15 cellular contexts compared by ENCODE assay signal in genomic region chr3:112579697-112580096, GRCh38. TPM values are rescaled to one million over a fixed set of nuclear protein-coding genes. Genes with fewer than 3 reads are reported as not detected.
DNase-seq lines count a peak whose midpoint lies in the region; ATAC-seq, FAIRE-seq and TF ChIP-seq lines count a peak whose summit lies in the region.
"Had no signal": no experiment of that assay in that cellular context is flagged by ENCODE, and none has a peak within 500 bp of the region (broad histone marks: within the 10 kb centered on the region; RNA-seq: fewer than 3 reads in every experiment).

No MANE protein-coding gene starts in this region.

- H2BK120ac ChIP-seq in IMR-90 (ENCODE audit: low read depth, low read length) (no peak overlapping the region), trophoblast cell (ENCODE audit: insufficient read depth, low read length, poor library complexity) (no peak overlapping the region)

- H3K36me3 ChIP-seq in IMR-90 (ENCODE audit: control insufficient read depth, insufficient read depth, low read length) (peaks cover 10% of the 10 kb centered on the region), endothelial cell of umbilical vein (ENCODE audit: control insufficient read depth in 2 of 2, extremely low read depth in 1 of 2, insufficient read depth in 2 of 2, low read length in 2 of 2) (peaks cover 0 to 2% of the 10 kb centered on the region in 2 experiments), trophoblast cell (ENCODE audit: control insufficient read depth in 1 of 2, insufficient read depth in 2 of 2, low read length in 2 of 2) (peaks cover 2 to 3% of the 10 kb centered on the region in 2 experiments)
- H3K36me3 ChIP-seq: colonic mucosa had no signal

- H4K20me1 ChIP-seq in IMR-90 (ENCODE audit: insufficient read depth, low read length) (no peaks in the 10 kb centered on the region), endothelial cell of umbilical vein (replicated peaks; ENCODE audit: control insufficient read depth, extremely low read depth, insufficient read depth, low read length) (no peaks in the 10 kb centered on the region)

- dilution Hi-C loops in IMR-90 (cut with HindIII; ENCODE audit: low sequenced_read_pairs, unreplicated experiment) (loop anchor here (25.0 kb wide), 1 partner anchor 408 kb away; the partner anchor contains the start of genes CD200R1 and GTPBP8), endothelial cell of umbilical vein (cut with MboI; ENCODE audit: extremely low pct_ligation_motif_present, low sequenced_read_pairs) (no loop called here)

- H3K27ac Mint-ChIP-seq in activated CD8-positive, alpha-beta memory T cell treated with anti-CD3 and anti-CD28 coated beads, Interleukin-2, amount 10 ng/mL, durations not matched to agents 7 days and 5 days = no peak overlapping the region
- H3K27ac Mint-ChIP-seq: natural killer cell; T-helper 2 cell treated with Interferon-gamma antibody and Interleukin-4, amounts not matched to agents 5 μg/mL and 100 μg/mL, for 36 hours had no signal

- no peak overlapping the region for H2BK20ac ChIP-seq in IMR-90 (ENCODE audit: low read depth, low read length)

- peaks cover 12% of the 10 kb centered on the region for H3K4me1 Mint-ChIP-seq in activated CD8-positive, alpha-beta memory T cell treated with anti-CD3 and anti-CD28 coated beads, Interleukin-2, amount 10 ng/mL, durations not matched to agents 7 days and 5 days
- H3K4me1 Mint-ChIP-seq: natural killer cell had no signal

- TF ChIP-seq CTCF in IMR-90 (conservative IDR thresholded peaks at IDR 0.05; ENCODE audit: low read depth, low read length) (no peak), endothelial cell of umbilical vein (IDR thresholded peaks at IDR 0.05; ENCODE audit: extremely low read depth in 1 of 2, insufficient read depth in 1 of 2, low read depth in 1 of 2, low read length in 2 of 2) (no peak)

- H3K9me3 Mint-ChIP-seq in activated CD8-positive, alpha-beta memory T cell treated with anti-CD3 and anti-CD28 coated beads, Interleukin-2, amount 10 ng/mL, durations not matched to agents 7 days and 5 days (ENCODE audit: low read depth) = no peaks in the 10 kb centered on the region
- H3K9me3 Mint-ChIP-seq: natural killer cell; T-helper 2 cell treated with Interferon-gamma antibody and Interleukin-4, amounts not matched to agents 5 μg/mL and 100 μg/mL, for 36 hours had no signal

- no peaks in the 10 kb centered on the region for H3K27me3 Mint-ChIP-seq in activated CD8-positive, alpha-beta memory T cell treated with anti-CD3 and anti-CD28 coated beads, Interleukin-2, amount 10 ng/mL, durations not matched to agents 7 days and 5 days

- no peak overlapping the region for H4K8ac ChIP-seq in IMR-90 (ENCODE audit: low read depth in 2 of 2, low read length in 2 of 2)
- no peak overlapping the region for H4K8ac ChIP-seq in trophoblast cell (ENCODE audit: low read depth, low read length)

- no peak for TF ChIP-seq RAD21 in IMR-90 (IDR thresholded peaks at IDR 0.05; ENCODE audit: low read length)

- BruUV-seq in IMR-90 (replicated peaks; lab: Mats Ljungman, UMichigan) (no TSS peak), endothelial cell of umbilical vein (replicated peaks; lab: Mats Ljungman, UMichigan) (no TSS peak)

- no peak overlapping the region for H3K9ac ChIP-seq in IMR-90 (ENCODE audit: low read depth, low read length)
- H3K9ac ChIP-seq in endothelial cell of umbilical vein (replicated peaks; ENCODE audit: extremely low read depth, insufficient read depth, low read length) = no peak overlapping the region
- no peak overlapping the region for H3K9ac ChIP-seq in trophoblast cell (ENCODE audit: low read length)

- no peak overlapping the region for H4K5ac ChIP-seq in IMR-90 (ENCODE audit: low read depth, low read length)

- H2AK5ac ChIP-seq in IMR-90 (ENCODE audit: low read depth, low read length) (no peak overlapping the region), trophoblast cell (ENCODE audit: low read length) (no peak overlapping the region)

- H3K27ac ChIP-seq in IMR-90 (ENCODE audit: insufficient read depth, low read length) (no peak overlapping the region), endothelial cell of umbilical vein (ENCODE audit: insufficient read depth, low read depth, low read length) (peak overlapping the region; percentile 5), trophoblast cell (ENCODE audit: low read depth, low read length) (no peak overlapping the region)
- H3K27ac ChIP-seq: colonic mucosa had no signal

- H2AFZ ChIP-seq in IMR-90 (replicated peaks; ENCODE audit: low read length, poor library complexity) (no peak overlapping the region), endothelial cell of umbilical vein (ENCODE audit: low read depth, low read length) (no peak overlapping the region), trophoblast cell (ENCODE audit: insufficient read depth, low read length, poor library complexity) (no peak overlapping the region)

- no peak overlapping the region for H2BK5ac ChIP-seq in IMR-90 (ENCODE audit: low read depth, low read length, poor library complexity, severe bottlenecking)
- no peak overlapping the region for H2BK5ac ChIP-seq in trophoblast cell (ENCODE audit: low read depth, low read length, poor library complexity)

- peak; percentile 4 for FAIRE-seq in endothelial cell of umbilical vein (lab: Jason Lieb, UNC)
- FAIRE-seq: urothelium cell line had no signal

- H2BK15ac ChIP-seq in IMR-90 (ENCODE audit: low read depth, low read length) = no peak overlapping the region

- H2AK9ac ChIP-seq in IMR-90 (replicated peaks; ENCODE audit: low read depth, low read length, poor library complexity) = no peak overlapping the region

- H3K4me3 Mint-ChIP-seq in activated CD8-positive, alpha-beta memory T cell treated with anti-CD3 and anti-CD28 coated beads, Interleukin-2, amount 10 ng/mL, durations not matched to agents 7 days and 5 days = no peak overlapping the region
- H3K4me3 Mint-ChIP-seq: natural killer cell; T-helper 2 cell treated with Interferon-gamma antibody and Interleukin-4, amounts not matched to agents 5 μg/mL and 100 μg/mL, for 36 hours had no signal

- DNase-seq in AG08395 (ENCODE audit: low spot score) (peak; percentile 40), IMR-90 (peak; percentile 20), endothelial cell of umbilical vein (ENCODE audit: low read depth, low spot score) (peak; percentile 24), trophoblast cell (peak; percentile 19 to 56), HuH-7.5 (ENCODE audit: low spot score) (no peak), DMS79 treated with DMSO at 0.1 percent for 48 hours (lab: John Stamatoyannopoulos, UW) (no peak)
- no peak for DNase-seq in activated CD8-positive, alpha-beta memory T cell treated with anti-CD3 and anti-CD28 coated beads, Interleukin-2, amount 10 ng/mL, durations not matched to agents 7 days and 5 days
- DNase-seq: colonic mucosa; natural killer cell; NCI-H1092 treated with DMSO at 0.1 percent for 48 hours; NCI-H524 treated with DMSO at 0.1 percent for 48 hours; stimulated activated naive CD8-positive, alpha-beta T cell treated with anti-CD3 and anti-CD28 coated beads, Interleukin-15, Interleukin-2, amounts not matched to agents 100 U/mL and 50 U/mL, for 24 hours had no signal

- H3K4me2 ChIP-seq in IMR-90 (ENCODE audit: low read depth, low read length) (no peak overlapping the region), endothelial cell of umbilical vein (ENCODE audit: insufficient read depth, low read length) (no peak overlapping the region), trophoblast cell (ENCODE audit: low read length) (no peak overlapping the region)

- no peak for ATAC-seq in IMR-90 (ENCODE audit: low read depth)
- ATAC-seq in activated CD8-positive, alpha-beta memory T cell treated with anti-CD3 and anti-CD28 coated beads, Interleukin-2, amount 10 ng/mL, durations not matched to agents 7 days and 5 days = no peak
- no peak for ATAC-seq in HG02870 (IDR thresholded peaks at IDR 0.05; ENCODE audit: unreplicated experiment)
- ATAC-seq: natural killer cell; stimulated activated naive CD8-positive, alpha-beta T cell treated with anti-CD3 and anti-CD28 coated beads, Interleukin-15, Interleukin-2, amounts not matched to agents 100 U/mL and 50 U/mL, for 24 hours had no signal

- H3K4me3 ChIP-seq in IMR-90 (ENCODE audit: insufficient read depth, low read depth, low read length) (no peak overlapping the region), endothelial cell of umbilical vein (replicated peaks in 1 of 3; ENCODE audit: insufficient read depth in 1 of 3, low read depth in 1 of 3, low read length in 3 of 3) (no peak overlapping the region), trophoblast cell (ENCODE audit: low read depth, low read length) (no peak overlapping the region)
- H3K4me3 ChIP-seq: colonic mucosa had no signal

- H3K27me3 ChIP-seq in IMR-90 (ENCODE audit: control insufficient read depth, insufficient read depth, low read length) (no peaks in the 10 kb centered on the region), endothelial cell of umbilical vein (ENCODE audit: control insufficient read depth in 2 of 2, insufficient read depth in 2 of 2, low read length in 2 of 2) (no peaks in the 10 kb centered on the region), trophoblast cell (ENCODE audit: insufficient read depth, low read length) (no peaks in the 10 kb centered on the region)
- H3K27me3 ChIP-seq: colonic mucosa had no signal

- in situ Hi-C loops in IMR-90 (cut with MboI; ENCODE audit: low sequenced_read_pairs) = loop anchor here (5.0 to 10.0 kb wide), 3 partner anchors 63 to 405 kb away; partner anchors contain the start of gene CCDC80

- H3K14ac ChIP-seq in IMR-90 (replicated peaks; ENCODE audit: low read depth, low read length) = no peak overlapping the region
- H3K14ac ChIP-seq in trophoblast cell (ENCODE audit: low read length) = no peak overlapping the region

- H3K36me3 Mint-ChIP-seq in activated CD8-positive, alpha-beta memory T cell treated with anti-CD3 and anti-CD28 coated beads, Interleukin-2, amount 10 ng/mL, durations not matched to agents 7 days and 5 days = peaks cover 16% of the 10 kb centered on the region
- H3K36me3 Mint-ChIP-seq: natural killer cell had no signal

- H3K18ac ChIP-seq in IMR-90 (ENCODE audit: low read depth, low read length) (no peak overlapping the region), trophoblast cell (ENCODE audit: low read length) (no peak overlapping the region)

- H3K23ac ChIP-seq in IMR-90 (ENCODE audit: low read depth, low read length) = no peak overlapping the region
- H3K23ac ChIP-seq in trophoblast cell (ENCODE audit: low read length) = no peak overlapping the region

- TF ChIP-seq POLR2A in IMR-90 (IDR thresholded peaks at IDR 0.05; ENCODE audit: low read depth, low read length) (no peak), endothelial cell of umbilical vein (IDR thresholded peaks at IDR 0.05; ENCODE audit: low read depth, low read length) (no peak)

- no peak overlapping the region for H4K12ac ChIP-seq in trophoblast cell (ENCODE audit: low read depth, low read length)

- intact Hi-C loops in IMR-90 (cut with micrococcal nuclease) (loop anchor here (5.0 to 10.0 kb wide), 2 partner anchors 155 to 708 kb away; no protein-coding TSS in a partner anchor), endothelial cell of umbilical vein (cut with micrococcal nuclease) (loop anchor here (10.0 kb wide), 1 partner anchor 705 kb away; no protein-coding TSS in a partner anchor)

- H3K79me2 ChIP-seq in endothelial cell of umbilical vein (ENCODE audit: control insufficient read depth, insufficient read depth, low read length) (no peaks in the 10 kb centered on the region), trophoblast cell (ENCODE audit: control insufficient read depth, insufficient read depth, low read length, poor library complexity) (no peaks in the 10 kb centered on the region)

- no peak overlapping the region for H3K56ac ChIP-seq in IMR-90 (ENCODE audit: extremely low read depth, insufficient read depth, low read length)

- POLR2A ChIA-PET in IMR-90 (lab: Charles Lee; ENCODE audit: unreplicated experiment) (no interaction called here), endothelial cell of umbilical vein (lab: Charles Lee) (interaction anchor here (1.0 kb wide), 1 partner anchor 62 kb away, joined by 5 read pairs; no protein-coding TSS in a partner anchor)

- H4K91ac ChIP-seq in IMR-90 (ENCODE audit: insufficient read depth, low read depth, low read length) = no peak overlapping the region
- no peak overlapping the region for H4K91ac ChIP-seq in trophoblast cell (ENCODE audit: low read depth, low read length)

- H3K9me3 ChIP-seq in IMR-90 (ENCODE audit: control insufficient read depth, insufficient read depth, low read length) = no peaks in the 10 kb centered on the region
- H3K9me3 ChIP-seq in endothelial cell of umbilical vein (replicated peaks; ENCODE audit: control insufficient read depth, insufficient read depth, low read length) = no peaks in the 10 kb centered on the region
- no peaks in the 10 kb centered on the region for H3K9me3 ChIP-seq in trophoblast cell (ENCODE audit: insufficient read depth, low read depth, low read length)
- H3K9me3 ChIP-seq: colonic mucosa had no signal

- H3K4me1 ChIP-seq in IMR-90 (ENCODE audit: control insufficient read depth, insufficient read depth, low read length) (peaks cover 2% of the 10 kb centered on the region), endothelial cell of umbilical vein (ENCODE audit: control insufficient read depth, extremely low read depth, insufficient read depth, low read length) (no peaks in the 10 kb centered on the region), trophoblast cell (ENCODE audit: control insufficient read depth in 1 of 2, insufficient read depth in 2 of 2, low read length in 2 of 2) (no peaks in the 10 kb centered on the region)
- H3K4me1 ChIP-seq: colonic mucosa had no signal

- no CpG with 5 or more reads among the region's 3 CpGs for WGBS in IMR-90 (ENCODE audit: extremely low coverage in 2 of 2, insufficient read length in 1 of 2), 2 experiments
- no CpG with 5 or more reads among the region's 3 CpGs for WGBS in trophoblast cell (ENCODE audit: extremely low coverage, insufficient coverage, insufficient read length)

- H3K4ac ChIP-seq in IMR-90 (ENCODE audit: low read depth, low read length) = no peak overlapping the region
- H3K4ac ChIP-seq in trophoblast cell (ENCODE audit: low read depth, low read length) = no peak overlapping the region

- H3K79me1 ChIP-seq in IMR-90 (ENCODE audit: low read depth in 1 of 2, low read length in 2 of 2) (no peaks in the 10 kb centered on the region), trophoblast cell (ENCODE audit: low read length) (no peaks in the 10 kb centered on the region)

- no peak overlapping the region for H2BK12ac ChIP-seq in trophoblast cell (ENCODE audit: low read length)

- H3K9me1 ChIP-seq in IMR-90 (ENCODE audit: insufficient read depth, low read length) = no peaks in the 10 kb centered on the region; the same call in 1 of the 2 replicates
- H3K9me1 ChIP-seq in endothelial cell of umbilical vein (replicated peaks; ENCODE audit: control insufficient read depth, extremely low read depth, insufficient read depth, low read length) = no peaks in the 10 kb centered on the region

- CTCF ChIA-PET in IMR-90 (lab: Yijun Ruan, JAX) (interaction anchor here (0.7 to 1.5 kb wide), 2 partner anchors 62 to 863 kb away, joined by 3 to 4 read pairs; no protein-coding TSS in a partner anchor), endothelial cell of umbilical vein (lab: Charles Lee) (interaction anchor here (1.1 to 3.9 kb wide), 7 partner anchors 57 to 468 kb away, joined by 3 to 48 read pairs (median 5); partner anchors contain the start of gene CCDC80)
- CTCF ChIA-PET in activated CD8-positive, alpha-beta memory T cell treated with anti-CD3 and anti-CD28 coated beads, Interleukin-2, amount 10 ng/mL, durations not matched to agents 7 days and 5 days (lab: Charles Lee) = interaction anchor here (0.6 to 1.1 kb wide), 2 partner anchors 13 to 17 kb away, joined by 3 to 4 read pairs; partner anchors contain the start of gene SLC35A5

RNA-seq across cellular contexts. Expression of gene SLC35A5, which starts 17.9 kb away (rescaled TPM):
- total RNA-seq in IMR-90 (2012; rRNA removed) = 25.6 and 30.0 TPM in 2 replicates
- 18.5 and 19.5 TPM in 2 replicates for polyA plus RNA-seq in IMR-90 (2012; rRNA removed)
- 2.1 and 4.2 TPM in 2 replicates for polyA plus RNA-seq in IMR-90 (2012; cell fraction: cytosol; rRNA removed)
- 0.88 and 11.3 TPM in 2 replicates for polyA plus RNA-seq in IMR-90 (2012; cell fraction: nucleus; rRNA removed; ENCODE audit: low replicate concordance)
- 25.1 and 25.6 TPM in 2 replicates for total RNA-seq in endothelial cell of umbilical vein
- 27.7 and 40.1 TPM in 2 replicates for polyA plus RNA-seq in endothelial cell of umbilical vein
- 19.3 and 19.5 TPM in 2 replicates for polyA plus RNA-seq in endothelial cell of umbilical vein (2011; cell fraction: cytosol; rRNA removed)
- 16.7 and 23.2 TPM in 2 replicates for polyA plus RNA-seq in endothelial cell of umbilical vein (2011; cell fraction: nucleus; rRNA removed)
- polyA plus RNA-seq in endothelial cell of umbilical vein (2012) = 21.0 and 23.6 TPM in 2 replicates
- 39.5 and 43.7 TPM in 2 replicates for polyA minus RNA-seq in endothelial cell of umbilical vein
- polyA minus RNA-seq in endothelial cell of umbilical vein (2011; cell fraction: cytosol; rRNA and poly(A)+ RNA removed) = 17.6 TPM
- 18.3 and 30.2 TPM in 2 replicates for polyA minus RNA-seq in endothelial cell of umbilical vein (2011; cell fraction: nucleus; rRNA and poly(A)+ RNA removed)
- 19.8 and 20.6 TPM in 2 replicates for polyA plus RNA-seq in trophoblast cell (2013)
- 10 to 100 TPM; 17.4 to 23.2 TPM for total RNA-seq in activated CD8-positive, alpha-beta memory T cell treated with anti-CD3 and anti-CD28 coated beads, Interleukin-2, amount 10 ng/mL, durations not matched to agents 7 days and 5 days

RNA-seq across cellular contexts. Expression of gene ATG3, which starts 17.9 kb away (rescaled TPM):
- total RNA-seq in IMR-90 (2012; rRNA removed) (30.8 and 70.3 TPM in 2 replicates), endothelial cell of umbilical vein (62.4 TPM in 2 replicates)
- polyA plus RNA-seq in IMR-90 (2012; rRNA removed) (31.7 and 34.2 TPM in 2 replicates), endothelial cell of umbilical vein (33.0 and 36.0 TPM in 2 replicates)
- polyA plus RNA-seq in IMR-90 (2012; cell fraction: cytosol; rRNA removed) = 12.4 and 16.2 TPM in 2 replicates
- 9.7 and 18.0 TPM in 2 replicates for polyA plus RNA-seq in IMR-90 (2012; cell fraction: nucleus; rRNA removed; ENCODE audit: low replicate concordance)
- polyA plus RNA-seq in endothelial cell of umbilical vein (2011; cell fraction: cytosol; rRNA removed) = 42.0 and 43.8 TPM in 2 replicates
- polyA plus RNA-seq in endothelial cell of umbilical vein (2011; cell fraction: nucleus; rRNA removed) = 26.8 and 32.7 TPM in 2 replicates
- 43.0 and 52.2 TPM in 2 replicates for polyA plus RNA-seq in endothelial cell of umbilical vein (2012)
- 21.7 and 23.2 TPM in 2 replicates for polyA minus RNA-seq in endothelial cell of umbilical vein
- polyA minus RNA-seq in endothelial cell of umbilical vein (2011; cell fraction: cytosol; rRNA and poly(A)+ RNA removed) = 47.1 TPM
- polyA minus RNA-seq in endothelial cell of umbilical vein (2011; cell fraction: nucleus; rRNA and poly(A)+ RNA removed) = 29.7 and 38.3 TPM in 2 replicates
- 40.4 and 41.2 TPM in 2 replicates for polyA plus RNA-seq in trophoblast cell (2013)
- total RNA-seq in activated CD8-positive, alpha-beta memory T cell treated with anti-CD3 and anti-CD28 coated beads, Interleukin-2, amount 10 ng/mL, durations not matched to agents 7 days and 5 days = 10 to 100 TPM; 68.0 to 70.6 TPM

Comparison
In these comparisons a context has a peak if more than half of its experiments do, and no peak if none do; other contexts are left out.
1. DNase-seq: peak in AG08395 (single experiment), IMR-90 (single experiment), endothelial cell of umbilical vein (single experiment) and trophoblast cell (2 of 2); none in HuH-7.5 (single experiment), DMS79 treated with DMSO at 0.1 percent for 48 hours (single experiment) and activated CD8-positive, alpha-beta memory T cell treated with anti-CD3 and anti-CD28 coated beads, Interleukin-2, amount 10 ng/mL, durations not matched to agents 7 days and 5 days (single experiment).